ENCODE assay signal across 13 cellular contexts in genomic region chr11:33296695-33297094, GRCh38. TPM values are rescaled to one million over a fixed set of nuclear protein-coding genes. Genes with fewer than 3 reads are reported as not detected.
DNase-seq lines count a peak whose midpoint lies in the region; ATAC-seq and TF ChIP-seq lines count a peak whose summit lies in the region.
"Had no signal": no experiment of that assay in that cellular context is flagged by ENCODE, and none has a peak within 500 bp of the region (broad histone marks: within the 10 kb centered on the region; RNA-seq: fewer than 3 reads in every experiment).

No MANE protein-coding gene starts in this region.

- H3K27ac ChIP-seq in psoas muscle, result peak overlapping the region; percentile 57
- H3K27ac ChIP-seq: BLaER1 treated with 17β-estradiol and CSF1 and Interleukin-3, amounts not matched to agents 10 nM and 100 nM had no signal

- WGBS in psoas muscle, 3 donors, result 77 to 90% (median 79%) methylated on average over 5 of the region's 5 CpGs

- no peak for TF ChIP-seq CTCF in GM12865 (IDR thresholded peaks at IDR 0.05; ENCODE audit: insufficient read depth, low read depth, low read length, missing control alignments)
- no peak for TF ChIP-seq CTCF in psoas muscle (IDR thresholded peaks at IDR 0.05)

- H3K9me3 Mint-ChIP-seq in activated CD4-positive, alpha-beta memory T cell treated with anti-CD3 and anti-CD28 coated beads for 36 hours, result no peaks in the 10 kb centered on the region
- H3K9me3 Mint-ChIP-seq in activated CD4-positive, alpha-beta memory T cell treated with anti-CD3 and anti-CD28 coated beads, Interleukin-2, amount 10 ng/mL, durations not matched to agents 7 days and 5 days, result peaks cover 2% of the 10 kb centered on the region
- H3K9me3 Mint-ChIP-seq in activated T-helper 17 cell treated with anti-CD3 and anti-CD28 coated beads, Interleukin-2, amount 50 U/mL, for 72 hours, result no peaks in the 10 kb centered on the region

- peak; percentile 23 for DNase-seq in activated CD4-positive, alpha-beta memory T cell treated with anti-CD3 and anti-CD28 coated beads for 36 hours
- no peak for DNase-seq in activated CD4-positive, alpha-beta memory T cell treated with anti-CD3 and anti-CD28 coated beads, Interleukin-2, amount 10 ng/mL, durations not matched to agents 7 days and 5 days
- DNase-seq in GM12865 (ENCODE audit: low read depth) (peak; percentile 26), psoas muscle (no peak), NCI-H82 treated with DMSO at 0.1 percent for 48 hours (lab: John Stamatoyannopoulos, UW; ENCODE audit: unreplicated experiment) (no peak), NCI-H345 treated with DMSO at 0.1 percent for 48 hours (lab: John Stamatoyannopoulos, UW; ENCODE audit: unreplicated experiment) (no peak), SHP77 treated with DMSO at 0.1 percent for 48 hours (lab: John Stamatoyannopoulos, UW) (no peak)
- DNase-seq: ACHN; CD4-positive, CD25-positive, alpha-beta regulatory T cell; DMS153; DMS79 treated with DMSO at 0.1 percent for 48 hours had no signal

- H3K36me3 Mint-ChIP-seq in activated CD4-positive, alpha-beta memory T cell treated with anti-CD3 and anti-CD28 coated beads for 36 hours, result peaks cover 23% of the 10 kb centered on the region
- H3K36me3 Mint-ChIP-seq in activated CD4-positive, alpha-beta memory T cell treated with anti-CD3 and anti-CD28 coated beads, Interleukin-2, amount 10 ng/mL, durations not matched to agents 7 days and 5 days (ENCODE audit: low read depth), result peaks cover 29% of the 10 kb centered on the region
- peaks cover 17% of the 10 kb centered on the region for H3K36me3 Mint-ChIP-seq in activated T-helper 17 cell treated with anti-CD3 and anti-CD28 coated beads, Interleukin-2, amount 50 U/mL, for 72 hours (ENCODE audit: low read depth)

- H3K27ac Mint-ChIP-seq in activated CD4-positive, alpha-beta memory T cell treated with anti-CD3 and anti-CD28 coated beads for 36 hours, result peak overlapping the region; percentile 43
- no peak overlapping the region for H3K27ac Mint-ChIP-seq in activated CD4-positive, alpha-beta memory T cell treated with anti-CD3 and anti-CD28 coated beads, Interleukin-2, amount 10 ng/mL, durations not matched to agents 7 days and 5 days
- peak overlapping the region; percentile 11 for H3K27ac Mint-ChIP-seq in activated T-helper 17 cell treated with anti-CD3 and anti-CD28 coated beads, Interleukin-2, amount 50 U/mL, for 72 hours

- no peaks in the 10 kb centered on the region for H3K27me3 ChIP-seq in psoas muscle (ENCODE audit: insufficient read depth in 3 of 3, low read length in 2 of 3)
- H3K27me3 ChIP-seq: BLaER1 treated with 17β-estradiol and CSF1 and Interleukin-3, amounts not matched to agents 10 nM and 100 nM had no signal

- no peaks in the 10 kb centered on the region for H3K9me3 ChIP-seq in psoas muscle

- POLR2A ChIA-PET in activated CD4-positive, alpha-beta memory T cell treated with anti-CD3 and anti-CD28 coated beads for 36 hours (lab: Charles Lee), result interaction anchor here (1.0 kb wide), 1 partner anchor 38 kb away, joined by 3 read pairs; no protein-coding TSS in a partner anchor
- POLR2A ChIA-PET in activated CD4-positive, alpha-beta memory T cell treated with anti-CD3 and anti-CD28 coated beads, Interleukin-2, amount 10 ng/mL, durations not matched to agents 7 days and 5 days (lab: Charles Lee), result no interaction called here

- H3K4me1 ChIP-seq in psoas muscle, result peaks cover 38% of the 10 kb centered on the region

- H3K27me3 Mint-ChIP-seq in activated CD4-positive, alpha-beta memory T cell treated with anti-CD3 and anti-CD28 coated beads for 36 hours, result no peaks in the 10 kb centered on the region
- no peaks in the 10 kb centered on the region for H3K27me3 Mint-ChIP-seq in activated CD4-positive, alpha-beta memory T cell treated with anti-CD3 and anti-CD28 coated beads, Interleukin-2, amount 10 ng/mL, durations not matched to agents 7 days and 5 days
- no peaks in the 10 kb centered on the region for H3K27me3 Mint-ChIP-seq in activated T-helper 17 cell treated with anti-CD3 and anti-CD28 coated beads, Interleukin-2, amount 50 U/mL, for 72 hours
- H3K27me3 Mint-ChIP-seq: CD4-positive, CD25-positive, alpha-beta regulatory T cell had no signal

- intact Hi-C loops in activated CD4-positive, alpha-beta memory T cell treated with anti-CD3 and anti-CD28 coated beads for 36 hours (cut with micrococcal nuclease), result no loop called here
- intact Hi-C loops in psoas muscle (cut with DNase I), result no loop called here

- H3K4me1 Mint-ChIP-seq in activated CD4-positive, alpha-beta memory T cell treated with anti-CD3 and anti-CD28 coated beads for 36 hours (ENCODE audit: low read depth), result peaks cover 43% of the 10 kb centered on the region
- peaks cover 6% of the 10 kb centered on the region for H3K4me1 Mint-ChIP-seq in activated CD4-positive, alpha-beta memory T cell treated with anti-CD3 and anti-CD28 coated beads, Interleukin-2, amount 10 ng/mL, durations not matched to agents 7 days and 5 days
- H3K4me1 Mint-ChIP-seq in activated T-helper 17 cell treated with anti-CD3 and anti-CD28 coated beads, Interleukin-2, amount 50 U/mL, for 72 hours, result peaks cover 25% of the 10 kb centered on the region

- peak; percentile 77 for ATAC-seq in activated T-helper 17 cell treated with anti-CD3 and anti-CD28 coated beads, Interleukin-2, amount 50 U/mL, for 72 hours (replicated peaks)
- ATAC-seq in psoas muscle, result no peak

- no peak overlapping the region for H3K4me3 Mint-ChIP-seq in activated CD4-positive, alpha-beta memory T cell treated with anti-CD3 and anti-CD28 coated beads for 36 hours
- H3K4me3 Mint-ChIP-seq in activated CD4-positive, alpha-beta memory T cell treated with anti-CD3 and anti-CD28 coated beads, Interleukin-2, amount 10 ng/mL, durations not matched to agents 7 days and 5 days, result no peak overlapping the region
- peak overlapping the region; percentile 20 for H3K4me3 Mint-ChIP-seq in activated T-helper 17 cell treated with anti-CD3 and anti-CD28 coated beads, Interleukin-2, amount 50 U/mL, for 72 hours
- H3K4me3 Mint-ChIP-seq: CD4-positive, CD25-positive, alpha-beta regulatory T cell had no signal

- CTCF ChIA-PET in activated CD4-positive, alpha-beta memory T cell treated with anti-CD3 and anti-CD28 coated beads for 36 hours (lab: Charles Lee), result interaction anchor here (0.9 kb wide), 1 partner anchor 401 kb away, joined by 4 read pairs; no protein-coding TSS in a partner anchor
- CTCF ChIA-PET in activated CD4-positive, alpha-beta memory T cell treated with anti-CD3 and anti-CD28 coated beads, Interleukin-2, amount 10 ng/mL, durations not matched to agents 7 days and 5 days (lab: Charles Lee), result no interaction called here

- no peaks in the 10 kb centered on the region for H3K36me3 ChIP-seq in psoas muscle (ENCODE audit: insufficient read depth in 1 of 2, low read depth in 1 of 2)

- H3K4me3 ChIP-seq in GM12865 (ENCODE audit: low read depth, low read length) (no peak overlapping the region), psoas muscle (no peak overlapping the region)
- H3K4me3 ChIP-seq: BLaER1 treated with 17β-estradiol and CSF1 and Interleukin-3, amounts not matched to agents 10 nM and 100 nM had no signal

RNA-seq across cellular contexts. Expression of gene HIPK3, which starts 39.5 kb away (rescaled TPM):
- 10 to 100 TPM; 35.4 TPM for total RNA-seq in activated CD4-positive, alpha-beta memory T cell treated with anti-CD3 and anti-CD28 coated beads for 36 hours
- total RNA-seq in activated CD4-positive, alpha-beta memory T cell treated with anti-CD3 and anti-CD28 coated beads, Interleukin-2, amount 10 ng/mL, durations not matched to agents 7 days and 5 days, result 10 to 100 TPM; 44.3 to 45.2 TPM
- total RNA-seq in activated T-helper 17 cell treated with anti-CD3 and anti-CD28 coated beads, Interleukin-2, amount 50 U/mL, for 72 hours, result 10 to 100 TPM; 31.9 to 36.5 TPM
- total RNA-seq in psoas muscle, result 100 to 1,000 TPM; 119 to 155 (median 134) TPM
- polyA plus RNA-seq in psoas muscle, result 10 to 100 TPM in 2 of 3 donors, 1 to 10 TPM in 1; 7.8 to 64.2 (median 25.5) TPM

Comparison
In these comparisons a context has a peak if more than half of its experiments do, and no peak if none do; other contexts are left out.
1. DNase-seq: peak in activated CD4-positive, alpha-beta memory T cell treated with anti-CD3 and anti-CD28 coated beads for 36 hours (single experiment) and GM12865 (single experiment); none in activated CD4-positive, alpha-beta memory T cell treated with anti-CD3 and anti-CD28 coated beads, Interleukin-2, amount 10 ng/mL, durations not matched to agents 7 days and 5 days (single experiment), psoas muscle (0 of 2), NCI-H82 treated with DMSO at 0.1 percent for 48 hours (single experiment), NCI-H345 treated with DMSO at 0.1 percent for 48 hours (single experiment) and SHP77 treated with DMSO at 0.1 percent for 48 hours (single experiment).